In genomic region chr16:89053725-89054029, GRCh38 we compare ENCODE assay signal across 1 cellular context.
TF ChIP-seq lines count a peak whose summit lies in the region.

No MANE protein-coding gene starts in this region.

TF ChIP-seq in HCT116, 20 proteins besides CTCF, POLR2A, EP300 and RAD21:
- TF ChIP-seq POLR2AphosphoS5 (IDR thresholded peaks at IDR 0.05; ENCODE audit: low read depth, low read length) (no peak), EGR1 (IDR thresholded peaks at IDR 0.05; ENCODE audit: low read depth) (no peak), JUND (IDR thresholded peaks at IDR 0.05) (no peak), SRF (IDR thresholded peaks at IDR 0.05; ENCODE audit: low read depth) (no peak), ZNF274 (IDR thresholded peaks at IDR 0.05; ENCODE audit: low read depth, low read length) (no peak), FOSL1 (IDR thresholded peaks at IDR 0.05; ENCODE audit: low read depth) (no peak), ELF1 (IDR thresholded peaks at IDR 0.05; ENCODE audit: borderline replicate concordance, low read depth) (no peak), REST (IDR thresholded peaks at IDR 0.05; ENCODE audit: low read depth) (no peak), YY1 (IDR thresholded peaks at IDR 0.05; ENCODE audit: extremely low read depth, insufficient replicate concordance, low read depth, low read length) (no peak), TCF7L2 (IDR thresholded peaks at IDR 0.05; ENCODE audit: borderline replicate concordance, extremely low read depth, insufficient read depth, insufficient read length) (no peak), SIN3A (IDR thresholded peaks at IDR 0.05; ENCODE audit: low read depth) (no peak)
- TF ChIP-seq, protein P1, sequence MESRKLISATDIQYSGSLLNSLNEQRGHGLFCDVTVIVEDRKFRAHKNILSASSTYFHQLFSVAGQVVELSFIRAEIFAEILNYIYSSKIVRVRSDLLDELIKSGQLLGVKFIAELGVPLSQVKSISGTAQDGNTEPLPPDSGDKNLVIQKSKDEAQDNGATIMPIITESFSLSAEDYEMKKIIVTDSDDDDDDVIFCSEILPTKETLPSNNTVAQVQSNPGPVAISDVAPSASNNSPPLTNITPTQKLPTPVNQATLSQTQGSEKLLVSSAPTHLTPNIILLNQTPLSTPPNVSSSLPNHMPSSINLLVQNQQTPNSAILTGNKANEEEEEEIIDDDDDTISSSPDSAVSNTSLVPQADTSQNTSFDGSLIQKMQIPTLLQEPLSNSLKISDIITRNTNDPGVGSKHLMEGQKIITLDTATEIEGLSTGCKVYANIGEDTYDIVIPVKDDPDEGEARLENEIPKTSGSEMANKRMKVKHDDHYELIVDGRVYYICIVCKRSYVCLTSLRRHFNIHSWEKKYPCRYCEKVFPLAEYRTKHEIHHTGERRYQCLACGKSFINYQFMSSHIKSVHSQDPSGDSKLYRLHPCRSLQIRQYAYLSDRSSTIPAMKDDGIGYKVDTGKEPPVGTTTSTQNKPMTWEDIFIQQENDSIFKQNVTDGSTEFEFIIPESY (IDR thresholded peaks at IDR 0.05; ENCODE audit: extremely low read depth, insufficient replicate concordance, low read length) = no peak
- TF ChIP-seq, protein P2, sequence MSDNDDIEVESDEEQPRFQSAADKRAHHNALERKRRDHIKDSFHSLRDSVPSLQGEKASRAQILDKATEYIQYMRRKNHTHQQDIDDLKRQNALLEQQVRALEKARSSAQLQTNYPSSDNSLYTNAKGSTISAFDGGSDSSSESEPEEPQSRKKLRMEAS (IDR thresholded peaks at IDR 0.05) = no peak
